Comparison of ENCODE assay signal across 8 cellular contexts in genomic region chr4:183443609-183444148, GRCh38. TPM values are rescaled to one million over a fixed set of nuclear protein-coding genes. Genes with fewer than 3 reads are reported as not detected.
DNase-seq lines count a peak whose midpoint lies in the region; ATAC-seq, FAIRE-seq and TF ChIP-seq lines count a peak whose summit lies in the region.

No MANE protein-coding gene starts in this region.

- TF ChIP-seq CTCF in astrocyte of the cerebellum (IDR thresholded peaks at IDR 0.05; ENCODE audit: low read depth, low read length, missing control alignments) = no peak
- TF ChIP-seq CTCF in kidney (IDR thresholded peaks at IDR 0.05; ENCODE audit: borderline replicate concordance, extremely low read depth, insufficient read depth) = no peak

- H3K36me3 ChIP-seq in kidney (ENCODE audit: control insufficient read depth in 1 of 2, insufficient read depth in 2 of 2, low read length in 2 of 2) = peaks cover 13 to 27% of the 10 kb centered on the region in 2 donors

- DNase-seq in AML-193 (lab: John Stamatoyannopoulos, UW) (peak; percentile 37 to 45), OCI-M2 (lab: John Stamatoyannopoulos, UW; ENCODE audit: unreplicated experiment) (peak; percentile 13), astrocyte of the cerebellum (ENCODE audit: low read depth) (peak; percentile 20), kidney (no peak), NCI-H1930 (lab: John Stamatoyannopoulos, UW) (no peak)
- DNase-seq in stimulated activated CD4-positive, alpha-beta T cell treated with anti-CD3 and anti-CD28 coated beads, Interleukin-2, amount 100 ng/mL, for 24 hours = peak; percentile 43 to 54

- intact Hi-C loops in kidney (cut with DNase I) = no loop called here

- H3K9me3 ChIP-seq in kidney (ENCODE audit: control insufficient read depth in 1 of 2, low read length in 2 of 2) = no peaks in the 10 kb centered on the region

- H3K4me3 ChIP-seq in astrocyte of the cerebellum (ENCODE audit: low read depth, low read length) = peak overlapping the region; percentile 96
- H3K4me3 ChIP-seq in kidney (ENCODE audit: low read length in 2 of 2) = peak overlapping the region; percentile 87 to 97

- no peak for FAIRE-seq in kidney (lab: Jason Lieb, UNC)

- H3K27ac ChIP-seq in kidney (ENCODE audit: low read depth in 2 of 2, low read length in 2 of 2) = peak overlapping the region; percentile 99

- H3K9ac ChIP-seq in kidney (ENCODE audit: low read length in 2 of 2) = peak overlapping the region; percentile 91 to 98

- in situ Hi-C loops in astrocyte of the cerebellum (cut with HindIII; ENCODE audit: low sequenced_read_pairs) = no loop called here

- H3K4me1 ChIP-seq in kidney (ENCODE audit: control insufficient read depth in 1 of 2, insufficient read depth in 1 of 2, low read depth in 1 of 2, low read length in 2 of 2) = peaks cover 0 to 11% of the 10 kb centered on the region in 2 donors

- ATAC-seq in GM21360 (IDR thresholded peaks at IDR 0.05; ENCODE audit: unreplicated experiment) (peak; percentile 20), HG03354 (IDR thresholded peaks at IDR 0.05; ENCODE audit: poor library complexity, severe bottlenecking, unreplicated experiment) (no peak)

RNA-seq across cellular contexts. Expression of gene CDKN2AIP, which starts 0.8 kb away (rescaled TPM):
- 15.3 TPM for total RNA-seq in kidney
- polyA plus RNA-seq in kidney (ENCODE audit: insufficient read depth, low read depth, low replicate concordance) = 11.7 TPM

Comparison
In these comparisons a context has a peak if more than half of its experiments do, and no peak if none do; other contexts are left out.
1. DNase-seq: peak in AML-193 (2 of 2), OCI-M2 (single experiment), astrocyte of the cerebellum (single experiment) and stimulated activated CD4-positive, alpha-beta T cell treated with anti-CD3 and anti-CD28 coated beads, Interleukin-2, amount 100 ng/mL, for 24 hours (2 of 2); none in kidney (single experiment) and NCI-H1930 (0 of 2).